Comparison of ENCODE assay signal across 7 cellular contexts in genomic region chr10:102712843-102713242, GRCh38. TPM values are rescaled to one million over a fixed set of nuclear protein-coding genes. Genes with fewer than 3 reads are reported as not detected.
DNase-seq lines count a peak whose midpoint lies in the region; ATAC-seq, FAIRE-seq and TF ChIP-seq lines count a peak whose summit lies in the region.

No MANE protein-coding gene starts in this region.

- no peaks in the 10 kb centered on the region for H3K9me3 Mint-ChIP-seq in stimulated activated effector memory CD8-positive, alpha-beta T cell treated with anti-CD3 and anti-CD28 coated beads, Interleukin-12 subunit alpha, Interleukin-12 subunit beta, amount 100 ng/mL, for 72 hours

- H3K27ac Mint-ChIP-seq in stimulated activated effector memory CD8-positive, alpha-beta T cell treated with anti-CD3 and anti-CD28 coated beads, Interleukin-12 subunit alpha, Interleukin-12 subunit beta, amount 100 ng/mL, for 72 hours, result peak overlapping the region; percentile 85

- H3K36me3 Mint-ChIP-seq in stimulated activated effector memory CD8-positive, alpha-beta T cell treated with anti-CD3 and anti-CD28 coated beads, Interleukin-12 subunit alpha, Interleukin-12 subunit beta, amount 100 ng/mL, for 72 hours, result peaks cover 70% of the 10 kb centered on the region

- FAIRE-seq in TTC549 (lab: Jason Lieb, UNC), result peak; percentile 53

- no peak for TF ChIP-seq CTCF in HFF-Myc (IDR thresholded peaks at IDR 0.05; ENCODE audit: low read depth, low read length, missing control alignments)
- no peak for TF ChIP-seq CTCF in fibroblast of the aortic adventitia (IDR thresholded peaks at IDR 0.05; ENCODE audit: insufficient read depth, low read length)

- DNase-seq in HFF-Myc (ENCODE audit: extremely low read depth, low read depth), result no peak
- DNase-seq in fibroblast of the aortic adventitia (ENCODE audit: low read depth), result no peak
- DNase-seq in stimulated activated effector memory CD8-positive, alpha-beta T cell treated with anti-CD3 and anti-CD28 coated beads, Interleukin-12 subunit alpha, Interleukin-12 subunit beta, amount 100 ng/mL, for 72 hours (ENCODE audit: low spot score in 2 of 2), result no peak
- DNase-seq in T-helper 9 cell, result no peak
- DNase-seq in Ammon's horn (ENCODE audit: low spot score), result no peak
- no peak for DNase-seq in amniotic stem cell (lab: John Stamatoyannopoulos, UW)

- H3K4me1 Mint-ChIP-seq in stimulated activated effector memory CD8-positive, alpha-beta T cell treated with anti-CD3 and anti-CD28 coated beads, Interleukin-12 subunit alpha, Interleukin-12 subunit beta, amount 100 ng/mL, for 72 hours, result peaks cover 58% of the 10 kb centered on the region

- peak overlapping the region; percentile 92 for H3K4me3 Mint-ChIP-seq in stimulated activated effector memory CD8-positive, alpha-beta T cell treated with anti-CD3 and anti-CD28 coated beads, Interleukin-12 subunit alpha, Interleukin-12 subunit beta, amount 100 ng/mL, for 72 hours

- no peak for ATAC-seq in stimulated activated effector memory CD8-positive, alpha-beta T cell treated with anti-CD3 and anti-CD28 coated beads, Interleukin-12 subunit alpha, Interleukin-12 subunit beta, amount 100 ng/mL, for 72 hours

- H3K4me3 ChIP-seq in HFF-Myc (replicated peaks; ENCODE audit: low read depth, low read length) (peak overlapping the region; percentile 92), fibroblast of the aortic adventitia (ENCODE audit: low read depth, low read length) (peak overlapping the region; percentile 94)

RNA-seq across cellular contexts. Expression of gene ARL3, which starts 1.4 kb away (rescaled TPM):
- total RNA-seq in fibroblast of the aortic adventitia (ENCODE audit: low replicate concordance), result 10.4 and 12.1 TPM in 2 replicates

RNA-seq across cellular contexts. Expression of gene SFXN2, which starts 1.6 kb away (rescaled TPM):
- 2.3 and 3.8 TPM in 2 replicates for total RNA-seq in fibroblast of the aortic adventitia (ENCODE audit: low replicate concordance)

RNA-seq across cellular contexts. Expression of gene WBP1L, which starts 30.9 kb away (rescaled TPM):
- total RNA-seq in fibroblast of the aortic adventitia (ENCODE audit: low replicate concordance), result 28.4 and 76.1 TPM in 2 replicates
